Comparison of ENCODE assay signal across 10 cellular contexts in the genomic region with DNA sequence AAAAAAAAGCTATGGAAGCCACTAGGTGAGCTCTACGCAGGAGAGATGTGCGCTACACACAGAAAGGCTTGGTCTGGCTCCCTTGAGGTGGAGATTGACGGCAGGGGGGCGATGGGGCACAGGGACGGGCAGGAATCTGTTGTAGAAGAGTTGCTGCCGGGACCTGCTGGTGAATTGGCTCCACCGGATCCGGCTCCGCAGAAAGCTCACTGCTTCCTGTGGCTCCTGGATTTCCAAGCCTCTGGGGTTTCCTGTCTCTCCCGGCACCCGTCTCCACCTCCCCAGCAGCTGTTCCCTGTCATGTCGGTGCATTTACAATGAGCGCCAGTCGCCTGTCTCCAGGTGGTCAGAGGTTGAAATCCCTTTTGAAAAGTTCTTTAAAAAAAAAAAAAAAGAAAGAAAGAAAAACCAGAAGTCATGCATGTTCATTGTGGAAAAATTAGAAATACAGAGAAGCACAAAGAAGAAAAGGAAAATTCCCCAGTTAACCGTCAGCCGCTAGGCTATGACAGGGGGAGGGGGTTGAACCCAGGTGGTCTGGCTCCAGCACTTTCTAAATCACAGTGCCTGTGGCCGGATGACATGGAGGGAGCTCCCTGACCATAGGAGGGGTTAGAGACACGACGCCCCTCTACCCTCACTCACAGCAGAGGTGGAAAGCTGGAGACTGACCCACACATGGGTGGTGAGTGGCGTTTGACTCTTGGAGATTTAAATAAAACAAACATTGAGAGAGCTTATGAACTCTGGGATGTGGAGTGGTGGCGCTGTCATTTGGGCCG. TPM values are rescaled to one million over a fixed set of nuclear protein-coding genes. Genes with fewer than 3 reads are reported as not detected.
DNase-seq lines count a peak whose midpoint lies in the region; TF ChIP-seq lines count a peak whose summit lies in the region.
"Had no signal": no experiment of that assay in that cellular context is flagged by ENCODE, and none has a peak within 500 bp of the region (broad histone marks: within the 10 kb centered on the region; RNA-seq: fewer than 3 reads in every experiment).

No MANE protein-coding gene starts in this region.

- H3K27ac ChIP-seq in HUES48 (ENCODE audit: low read depth, low read length) (peak overlapping the region; percentile 16), RWPE1 (no peak overlapping the region)
- H3K27ac ChIP-seq: breast epithelium, parathyroid adenoma had no signal

- no peaks in the 10 kb centered on the region for H3K9me3 ChIP-seq in HUES48 (ENCODE audit: control insufficient read depth, insufficient read depth, low read length)
- H3K9me3 ChIP-seq: breast epithelium had no signal

- no peaks in the 10 kb centered on the region for H3K27me3 ChIP-seq in HUES48 (ENCODE audit: control insufficient read depth, insufficient read depth, low read length)
- H3K27me3 ChIP-seq: breast epithelium had no signal

- H3K4me1 ChIP-seq in HUES48 (ENCODE audit: control insufficient read depth, insufficient read depth, low read length): peaks cover 17% of the 10 kb centered on the region

- no peaks in the 10 kb centered on the region for H3K36me3 ChIP-seq in HUES48 (ENCODE audit: control insufficient read depth, insufficient read depth, low read length)
- H3K36me3 ChIP-seq: breast epithelium had no signal

- no peak for TF ChIP-seq CTCF in osteocyte (IDR thresholded peaks at IDR 0.05)
- no peak for TF ChIP-seq CTCF in RWPE1 (conservative IDR thresholded peaks at IDR 0.05; ENCODE audit: low read depth)

- H3K4me1 Mint-ChIP-seq in osteocyte (ENCODE audit: unreplicated experiment): peaks cover 12% of the 10 kb centered on the region

- peak overlapping the region; percentile 60 for H3K4me3 Mint-ChIP-seq in osteocyte (ENCODE audit: unreplicated experiment)

- H3K27ac Mint-ChIP-seq in osteocyte (ENCODE audit: unreplicated experiment): no peak overlapping the region

- no peaks in the 10 kb centered on the region for H3K36me3 Mint-ChIP-seq in osteocyte (ENCODE audit: unreplicated experiment)

- no peaks in the 10 kb centered on the region for H3K9me3 Mint-ChIP-seq in osteocyte (ENCODE audit: unreplicated experiment)

- 0 out of 2 replicates have a peak overlapping the region, but pooled peaks have one; percentile 25 for H3K4me3 ChIP-seq in HUES48 (ENCODE audit: low read depth, low read length)
- H3K4me3 ChIP-seq: breast epithelium had no signal

- DNase-seq in NCI-H2227 treated with DMSO at 0.1 percent for 48 hours (lab: John Stamatoyannopoulos, UW) (peak; percentile 14), head of caudate nucleus (peak in 30 of 42 donors; percentile 8 to 63 (median 32)), osteocyte (ENCODE audit: extremely low spot score, unreplicated experiment) (no peak), RWPE1 (ENCODE audit: low spot score) (no peak), GF-D8 (lab: John Stamatoyannopoulos, UW) (no peak), HT-29 (ENCODE audit: low spot score) (no peak)
- DNase-seq: SHP77 treated with DMSO at 0.1 percent for 48 hours had no signal

- POLR2A ChIA-PET in RWPE1 (lab: Yijun Ruan, JAX; ENCODE audit: low non-redundant PET): no interaction called here

- CTCF ChIA-PET in RWPE1 (lab: Yijun Ruan, JAX): interaction anchor here (0.5 to 1.0 kb wide), 4 partner anchors 11 to 769 kb away, joined by 3 to 4 read pairs (median 3); no protein-coding TSS in a partner anchor

- intact Hi-C loops in head of caudate nucleus (cut with DNase I): no loop called here

- H3K9ac ChIP-seq in HUES48 (ENCODE audit: low read depth, low read length): no peak overlapping the region
- H3K9ac ChIP-seq: parathyroid adenoma had no signal

- peaks cover 11% of the 10 kb centered on the region for H3K27me3 Mint-ChIP-seq in osteocyte (ENCODE audit: unreplicated experiment)

RNA-seq across cellular contexts. Expression of gene FAM222A, which starts 20.8 kb away (rescaled TPM):
- 1.2 and 1.5 TPM in 2 replicates for total RNA-seq in osteocyte
- 4.8 and 5.1 TPM in 2 replicates for total RNA-seq in HT-29 (2014; rRNA removed; shearing (Covaris generic))

Comparison
In these comparisons a context has a peak if more than half of its experiments do, and no peak if none do; other contexts are left out.
1. DNase-seq: peak in NCI-H2227 treated with DMSO at 0.1 percent for 48 hours (single experiment) and head of caudate nucleus (30 of 42); none in osteocyte (single experiment), RWPE1 (single experiment), GF-D8 (single experiment) and HT-29 (single experiment).